Comparison of ENCODE assay signal across 27 cellular contexts in the genomic region with DNA sequence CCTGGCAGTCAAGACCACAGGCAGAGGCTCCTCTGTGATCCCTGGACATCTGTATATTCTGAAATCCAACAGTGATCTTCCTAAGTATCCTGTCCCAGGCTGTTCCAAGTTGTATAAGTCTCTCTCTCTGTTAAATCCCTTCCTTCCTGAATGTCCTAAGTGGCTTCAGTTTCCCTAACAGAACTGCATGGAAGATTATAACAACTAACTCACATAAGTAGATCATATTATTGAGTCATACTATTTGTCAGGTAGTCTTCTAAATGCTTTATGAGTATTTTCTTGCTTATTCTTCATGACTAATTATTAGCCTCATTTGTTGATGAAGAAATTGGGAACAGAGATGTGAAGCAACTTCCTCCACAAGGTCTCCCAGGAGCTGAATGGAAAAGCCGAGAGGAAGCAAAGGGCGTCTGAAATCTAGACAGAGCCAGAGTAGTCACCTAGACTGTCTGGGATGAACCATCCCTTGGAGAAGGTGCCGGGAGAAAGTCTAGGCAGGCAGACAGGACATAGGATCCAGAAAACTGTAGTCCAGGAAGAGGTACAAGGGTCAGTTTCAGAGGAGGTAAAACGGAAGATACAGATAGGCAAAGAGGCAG.
A peak's percentile ranks its signal among the peaks of the same experiment; 100 is the strongest.
DNase-seq lines count a peak whose midpoint lies in the region; ATAC-seq and TF ChIP-seq lines count a peak whose summit lies in the region.
"Had no signal": no experiment of that assay in that cellular context is flagged by ENCODE, and none has a peak within 500 bp of the region (broad histone marks: within the 10 kb centered on the region; RNA-seq: fewer than 3 reads in every experiment).

No MANE protein-coding gene starts in this region.

- peak overlapping the region; percentile 70; the same call in 1 of the 2 replicates for H2AFZ ChIP-seq in SK-N-SH (ENCODE audit: low read depth)

- H3K4me1 ChIP-seq in SK-N-SH (ENCODE audit: control insufficient read depth in 1 of 2, insufficient read depth in 2 of 2, low read depth in 1 of 2, low read length in 1 of 2) (peaks cover 0 to 32% of the 10 kb centered on the region in 2 experiments; a peak in 2 of 4 replicates), foreskin keratinocyte (peaks cover 12% of the 10 kb centered on the region), suprapubic skin (no peaks in the 10 kb centered on the region), prostate gland (replicated peaks) (no peaks in the 10 kb centered on the region)
- H3K4me1 ChIP-seq: BE2C, pancreas, tibial artery had no signal

- H3K27me3 ChIP-seq in SK-N-SH (ENCODE audit: insufficient read depth) (no peaks in the 10 kb centered on the region), foreskin keratinocyte (no peaks in the 10 kb centered on the region), suprapubic skin (no peaks in the 10 kb centered on the region), prostate gland (replicated peaks; ENCODE audit: insufficient read depth) (no peaks in the 10 kb centered on the region)
- H3K27me3 ChIP-seq: BE2C, brain microvascular endothelial cell, pancreas, sigmoid colon, tibial artery had no signal

- H3K36me3 ChIP-seq in SK-N-SH (replicated peaks in 1 of 2; ENCODE audit: control insufficient read depth in 1 of 2, insufficient read depth in 2 of 2, low read length in 1 of 2), result no peaks in the 10 kb centered on the region
- H3K36me3 ChIP-seq in suprapubic skin, result no peaks in the 10 kb centered on the region
- H3K36me3 ChIP-seq in prostate gland, result no peaks in the 10 kb centered on the region
- H3K36me3 ChIP-seq: BE2C, brain microvascular endothelial cell, pancreas, sigmoid colon, tibial artery had no signal

- H3K4me3 ChIP-seq in SK-N-SH (ENCODE audit: low read depth in 2 of 2, low read length in 1 of 2) (no peak overlapping the region), suprapubic skin (no peak overlapping the region), prostate gland (no peak overlapping the region)
- H3K4me3 ChIP-seq: pancreas, sigmoid colon, tibial artery had no signal

- peak in 1 of 2 experiments; percentile 50; a peak in 1 of 4 replicates for TF ChIP-seq EP300 in SK-N-SH (IDR thresholded peaks at IDR 0.05; ENCODE audit: borderline replicate concordance in 1 of 2, low read depth in 1 of 2, low read length in 1 of 2)
- no peak for TF ChIP-seq EP300 in suprapubic skin (IDR thresholded peaks at IDR 0.05)

- H3F3A ChIP-seq in SK-N-SH (replicated peaks; ENCODE audit: insufficient read depth), result peaks cover 35% of the 10 kb centered on the region

- ATAC-seq in foreskin keratinocyte, result peak; percentile 93
- ATAC-seq: activated naive CD8-positive, alpha-beta T cell treated with anti-CD3 and anti-CD28 coated beads, Interleukin-2, amount 50 U/mL, for 24 hours; natural killer cell had no signal

- TF ChIP-seq POLR2A in suprapubic skin (IDR thresholded peaks at IDR 0.05), result no peak
- no peak for TF ChIP-seq POLR2A in prostate gland (IDR thresholded peaks at IDR 0.05)

- peak overlapping the region; percentile 16; the same call in 1 of the 2 replicates for H3K9ac ChIP-seq in SK-N-SH

- intact Hi-C loops in prostate gland (cut with DNase I), result no loop called here

- 23% methylated on average over 4 of the region's 4 CpGs for WGBS in SK-N-SH (ENCODE audit: low lambda C conversion rate)
- 76% methylated on average over 4 of the region's 4 CpGs for WGBS in suprapubic skin
- WGBS in prostate gland, result 75% methylated on average over 4 of the region's 4 CpGs

- no peak overlapping the region; the same call in 1 of the 2 replicates for H3K4me2 ChIP-seq in SK-N-SH

- H3K27ac ChIP-seq in SK-N-SH (ENCODE audit: low read depth in 2 of 2, low read length in 1 of 2) (peak overlapping the region in 1 of 2 experiments; percentile 76; a peak in 2 of 4 replicates), foreskin keratinocyte (no peak overlapping the region), suprapubic skin (peak overlapping the region; percentile 9), prostate gland (no peak overlapping the region)
- H3K27ac ChIP-seq: brain microvascular endothelial cell, pancreas, sigmoid colon, tibial artery had no signal

- TF ChIP-seq CTCF in SK-N-SH (IDR thresholded peaks at IDR 0.05) (no peak), foreskin keratinocyte (conservative IDR thresholded peaks at IDR 0.05) (no peak), suprapubic skin (IDR thresholded peaks at IDR 0.05) (no peak), prostate gland (IDR thresholded peaks at IDR 0.05) (no peak)

- H4K20me1 ChIP-seq in SK-N-SH (ENCODE audit: insufficient read depth), result no peaks in the 10 kb centered on the region

- no peaks in the 10 kb centered on the region for H3K9me2 ChIP-seq in SK-N-SH

- in situ Hi-C loops in G401 (cut with HindIII; ENCODE audit: low sequenced_read_pairs), result no loop called here

- DNase-seq in GM04504 (ENCODE audit: low read depth) (peak; percentile 31), SK-N-SH (no peak), foreskin keratinocyte (peak; percentile 93 to 94), suprapubic skin (ENCODE audit: low spot score in 2 of 2) (no peak), prostate gland (ENCODE audit: low spot score) (no peak), G401 (ENCODE audit: low spot score) (no peak)
- DNase-seq in activated naive CD4-positive, alpha-beta T cell treated with anti-CD3 and anti-CD28 coated beads, Interleukin-2, amount 50 U/mL, for 16 hours, result no peak
- DNase-seq: activated CD4-positive, alpha-beta T cell treated with anti-CD3 and anti-CD28 coated beads for 48 hours; activated naive CD8-positive, alpha-beta T cell treated with anti-CD3 and anti-CD28 coated beads, Interleukin-2, amount 50 U/mL, for 24 hours; BE2C; brain microvascular endothelial cell; COR-L47; DND-41; foreskin fibroblast; hypothalamus; MM.1S; natural killer cell; NCI-H146; NCI-H2171 treated with DMSO at 0.1 percent for 48 hours; NCI-H69; pancreas; SIG-M5; sigmoid colon; stimulated activated CD4-positive, alpha-beta T cell treated with anti-CD3 and anti-CD28 coated beads, Interleukin-1b, Interleukin-23, amount 100 ng/mL, for 48 hours; stimulated activated naive CD4-positive, alpha-beta T cell; T-helper 1 cell; tibial artery had no signal

- TF ChIP-seq RAD21 in SK-N-SH (IDR thresholded peaks at IDR 0.05; ENCODE audit: low read length), result no peak

- CTCF ChIA-PET in SK-N-SH (lab: Yijun Ruan, JAX), result no interaction called here

- H3K9me3 ChIP-seq in SK-N-SH (no peaks in the 10 kb centered on the region), suprapubic skin (no peaks in the 10 kb centered on the region), prostate gland (no peaks in the 10 kb centered on the region)
- H3K9me3 ChIP-seq: BE2C, pancreas, sigmoid colon, tibial artery had no signal

- no peaks in the 10 kb centered on the region for H3K79me2 ChIP-seq in SK-N-SH (ENCODE audit: insufficient read depth)

- POLR2A ChIA-PET in SK-N-SH (lab: Yijun Ruan, JAX), result no interaction called here

TF ChIP-seq in SK-N-SH, 30 proteins besides CTCF, POLR2A, EP300 and RAD21:
- TF ChIP-seq, protein P1, sequence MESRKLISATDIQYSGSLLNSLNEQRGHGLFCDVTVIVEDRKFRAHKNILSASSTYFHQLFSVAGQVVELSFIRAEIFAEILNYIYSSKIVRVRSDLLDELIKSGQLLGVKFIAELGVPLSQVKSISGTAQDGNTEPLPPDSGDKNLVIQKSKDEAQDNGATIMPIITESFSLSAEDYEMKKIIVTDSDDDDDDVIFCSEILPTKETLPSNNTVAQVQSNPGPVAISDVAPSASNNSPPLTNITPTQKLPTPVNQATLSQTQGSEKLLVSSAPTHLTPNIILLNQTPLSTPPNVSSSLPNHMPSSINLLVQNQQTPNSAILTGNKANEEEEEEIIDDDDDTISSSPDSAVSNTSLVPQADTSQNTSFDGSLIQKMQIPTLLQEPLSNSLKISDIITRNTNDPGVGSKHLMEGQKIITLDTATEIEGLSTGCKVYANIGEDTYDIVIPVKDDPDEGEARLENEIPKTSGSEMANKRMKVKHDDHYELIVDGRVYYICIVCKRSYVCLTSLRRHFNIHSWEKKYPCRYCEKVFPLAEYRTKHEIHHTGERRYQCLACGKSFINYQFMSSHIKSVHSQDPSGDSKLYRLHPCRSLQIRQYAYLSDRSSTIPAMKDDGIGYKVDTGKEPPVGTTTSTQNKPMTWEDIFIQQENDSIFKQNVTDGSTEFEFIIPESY (IDR thresholded peaks at IDR 0.05; ENCODE audit: borderline replicate concordance, low read depth), result no peak
- TF ChIP-seq EZH2phosphoT487 (IDR thresholded peaks at IDR 0.05; ENCODE audit: borderline replicate concordance, low read depth) (no peak), JUND (IDR thresholded peaks at IDR 0.05) (no peak; the same call in 1 of the 2 replicates), FOSL2 (IDR thresholded peaks at IDR 0.05; ENCODE audit: borderline replicate concordance, low read depth) (peak; percentile 28; the same call in 1 of the 2 replicates)

Comparison
In these comparisons a context has a peak if more than half of its experiments do, and no peak if none do; other contexts are left out.
1. DNase-seq: peak in GM04504 (single experiment) and foreskin keratinocyte (2 of 2); none in SK-N-SH (single experiment), suprapubic skin (0 of 2), activated naive CD4-positive, alpha-beta T cell treated with anti-CD3 and anti-CD28 coated beads, Interleukin-2, amount 50 U/mL, for 16 hours (single experiment), prostate gland (single experiment) and G401 (single experiment).